In genomic region chr17:9905902-9906301, GRCh38 we compare ENCODE assay signal across 8 cellular contexts. TPM values are rescaled to one million over a fixed set of nuclear protein-coding genes. Genes with fewer than 3 reads are reported as not detected.
DNase-seq lines count a peak whose midpoint lies in the region; ATAC-seq and TF ChIP-seq lines count a peak whose summit lies in the region.

No MANE protein-coding gene starts in this region.

- H3K4me1 ChIP-seq in left ventricle myocardium inferior = peaks cover 3% of the 10 kb centered on the region

- no peak overlapping the region for H3K4me3 ChIP-seq in left ventricle myocardium inferior

- H3K27ac ChIP-seq in left ventricle myocardium inferior (replicated peaks) = no peak overlapping the region

- intact Hi-C loops in left ventricle myocardium inferior (cut with micrococcal nuclease) = no loop called here

- H3K36me3 ChIP-seq in left ventricle myocardium inferior = no peaks in the 10 kb centered on the region

- TF ChIP-seq CTCF in left ventricle myocardium inferior (IDR thresholded peaks at IDR 0.05; ENCODE audit: borderline replicate concordance) = peak; percentile 66

- no peaks in the 10 kb centered on the region for H3K9me3 ChIP-seq in left ventricle myocardium inferior (replicated peaks)

- ATAC-seq in GM18868 (IDR thresholded peaks at IDR 0.05; ENCODE audit: unreplicated experiment) = peak; percentile 60
- ATAC-seq in SK-N-SH treated with all-trans-retinoic acid at 6 μM for 48 hours = 0 out of 3 replicates have a peak, but pooled peaks have one; percentile 42
- no peak for ATAC-seq in HG02571 (IDR thresholded peaks at IDR 0.05; ENCODE audit: unreplicated experiment)
- ATAC-seq in HG03196 (IDR thresholded peaks at IDR 0.05; ENCODE audit: unreplicated experiment) = no peak

- H3K27me3 ChIP-seq in left ventricle myocardium inferior (ENCODE audit: low read depth) = peaks cover 22% of the 10 kb centered on the region

- DNase-seq in AG08395 (ENCODE audit: low spot score) = peak; percentile 64
- DNase-seq in left ventricle myocardium inferior = peak; percentile 49
- DNase-seq in kidney glomerular epithelial cell (lab: John Stamatoyannopoulos, UW) = no peak
- DNase-seq in NCI-H2029 treated with DMSO at 0.1 percent for 48 hours (lab: John Stamatoyannopoulos, UW) = no peak

TF ChIP-seq in SK-N-SH treated with all-trans-retinoic acid at 6 μM for 48 hours, 23 proteins besides CTCF, POLR2A, EP300 and RAD21:
- TF ChIP-seq TOX (CRISPR knock-in tag; IDR thresholded peaks at IDR 0.05; ENCODE audit: borderline replicate concordance) = no peak

RNA-seq across cellular contexts. Expression of gene RCVRN, which starts 0.8 kb away (rescaled TPM):
- 0.47 TPM for total RNA-seq in left ventricle myocardium inferior

Comparison
In these comparisons a context has a peak if more than half of its experiments do, and no peak if none do; other contexts are left out.
1. DNase-seq: peak in AG08395 (single experiment) and left ventricle myocardium inferior (single experiment); none in kidney glomerular epithelial cell (single experiment) and NCI-H2029 treated with DMSO at 0.1 percent for 48 hours (single experiment).
2. ATAC-seq: peak in GM18868 (single experiment) and SK-N-SH treated with all-trans-retinoic acid at 6 μM for 48 hours (single experiment); none in HG02571 (single experiment) and HG03196 (single experiment).